ENCODE assay signal across 9 cellular contexts in genomic region chr18:11500153-11501122, GRCh38.
DNase-seq lines count a peak whose midpoint lies in the region; ATAC-seq, FAIRE-seq and TF ChIP-seq lines count a peak whose summit lies in the region.
"Had no signal": no experiment of that assay in that cellular context is flagged by ENCODE, and none has a peak within 500 bp of the region (broad histone marks: within the 10 kb centered on the region; RNA-seq: fewer than 3 reads in every experiment).

No MANE protein-coding gene starts in this region.

- H3K27me3 ChIP-seq in stomach, result peaks cover 0 to 6% (median 0%) of the 10 kb centered on the region in 3 donors

- TF ChIP-seq CTCF in Calu3 (IDR thresholded peaks at IDR 0.05; ENCODE audit: unreplicated experiment) (no peak), HFFc6 (IDR thresholded peaks at IDR 0.05) (no peak), stomach (IDR thresholded peaks at IDR 0.05) (no peak)

- CTCF ChIA-PET in Calu3 (lab: Charles Lee), result interaction anchor here (0.5 to 0.9 kb wide), 5 partner anchors 12 to 883 kb away, joined by 3 to 4 read pairs (median 3); no protein-coding TSS in a partner anchor

- H3K4me3 Mint-ChIP-seq in Calu3 (ENCODE audit: low read depth, unreplicated experiment) (no peak overlapping the region), HFFc6 (peak overlapping the region; percentile 29; the same call in 1 of the 2 replicates)

- no peaks in the 10 kb centered on the region for H3K9me3 Mint-ChIP-seq in Calu3 (ENCODE audit: low read depth, unreplicated experiment)
- H3K9me3 Mint-ChIP-seq in HFFc6, result 0 out of 2 replicates have a peak, but pooled peaks cover 4% of the 10 kb centered on the region

- H3K36me3 Mint-ChIP-seq in Calu3 (ENCODE audit: insufficient read depth, unreplicated experiment) (no peaks in the 10 kb centered on the region), HFFc6 (ENCODE audit: low read depth) (peaks cover 9% of the 10 kb centered on the region; the same call in 1 of the 2 replicates)

- H3K27ac Mint-ChIP-seq in Calu3 (ENCODE audit: unreplicated experiment) (no peak overlapping the region), HFFc6 (peak overlapping the region; percentile 48; the same call in 1 of the 2 replicates)

- H3K4me1 Mint-ChIP-seq in Calu3 (ENCODE audit: low read depth, unreplicated experiment) (peaks cover 18% of the 10 kb centered on the region), HFFc6 (ENCODE audit: low read depth) (peaks cover 52% of the 10 kb centered on the region)

- peak; percentile 83 for DNase-seq in Calu3
- peak; percentile 98 for DNase-seq in HFFc6
- peak; percentile 93 for DNase-seq in RCC 7860 (ENCODE audit: low spot score)
- DNase-seq in kidney glomerular epithelial cell (lab: John Stamatoyannopoulos, UW), result peak; percentile 88
- no peak for DNase-seq in stomach
- no peak for DNase-seq in head of caudate nucleus
- DNase-seq in Kasumi-1 (lab: John Stamatoyannopoulos, UW), result no peak

- no TSS peak for BruUV-seq in Calu3 (replicated peaks; lab: Mats Ljungman, UMichigan)

- H3K36me3 ChIP-seq in stomach, result no peaks in the 10 kb centered on the region

- 29 to 41% (median 30%) methylated on average over 8 of the region's 8 CpGs for WGBS in stomach, 5 donors

- no peak overlapping the region for H3K4me3 ChIP-seq in stomach

- no peak overlapping the region for H3K27ac ChIP-seq in stomach
- H3K27ac ChIP-seq: parathyroid adenoma had no signal

- no peaks in the 10 kb centered on the region for H3K27me3 Mint-ChIP-seq in Calu3 (ENCODE audit: unreplicated experiment)
- peaks cover 9% of the 10 kb centered on the region for H3K27me3 Mint-ChIP-seq in HFFc6 (ENCODE audit: insufficient read depth)

- H3K4me1 ChIP-seq in stomach, result no peaks in the 10 kb centered on the region
- H3K4me1 ChIP-seq: parathyroid adenoma had no signal

- TF ChIP-seq EP300 in stomach (IDR thresholded peaks at IDR 0.05), result no peak

- TF ChIP-seq POLR2A in stomach (IDR thresholded peaks at IDR 0.05), result no peak

- H3K9me3 ChIP-seq in stomach, result no peaks in the 10 kb centered on the region

- peak; percentile 98 for FAIRE-seq in RCC 7860 (lab: Jason Lieb, UNC)

- no peak for ATAC-seq in HG03457 (IDR thresholded peaks at IDR 0.05; ENCODE audit: unreplicated experiment)

- intact Hi-C loops in Calu3 (cut with micrococcal nuclease; ENCODE audit: unreplicated experiment) (no loop called here), stomach (cut with DNase I; ENCODE audit: low total_unique reads) (no loop called here), head of caudate nucleus (cut with DNase I) (no loop called here)

Comparison
In these comparisons a context has a peak if more than half of its experiments do, and no peak if none do; other contexts are left out.
1. DNase-seq: peak in Calu3 (single experiment), HFFc6 (single experiment), RCC 7860 (single experiment) and kidney glomerular epithelial cell (single experiment); none in stomach (single experiment), head of caudate nucleus (0 of 42) and Kasumi-1 (0 of 2).